In genomic region chr1:200488375-200489165, GRCh38 we compare ENCODE assay signal across 8 cellular contexts.
DNase-seq lines count a peak whose midpoint lies in the region; FAIRE-seq and TF ChIP-seq lines count a peak whose summit lies in the region.

No MANE protein-coding gene starts in this region.

- H3K36me3 Mint-ChIP-seq in activated T-helper 1 cell treated with anti-CD3 and anti-CD28 coated beads, Interleukin-12 subunit alpha, Interleukin-12 subunit beta, Interleukin-2, Interleukin-4 antibody, amounts not matched to agents 30 ng/mL and 10 ng/mL and 1 ng/mL, durations not matched to agents 14 hours and 24 hours and 36 hours (ENCODE audit: low read depth), result no peaks in the 10 kb centered on the region

- H3K36me3 ChIP-seq in neuronal stem cell (replicated peaks in 1 of 2; ENCODE audit: control insufficient read depth in 2 of 2, insufficient read depth in 2 of 2, low read length in 2 of 2), result no peaks in the 10 kb centered on the region

- H3K9ac ChIP-seq in neuronal stem cell (ENCODE audit: low read depth, low read length, poor library complexity), result no peak overlapping the region

- no peak overlapping the region for H2AK5ac ChIP-seq in neuronal stem cell (ENCODE audit: low read depth, low read length)

- H2BK12ac ChIP-seq in neuronal stem cell (ENCODE audit: low read length), result no peak overlapping the region

- H3K27ac ChIP-seq in HL-60 (replicated peaks), result no peak overlapping the region
- no peak overlapping the region for H3K27ac ChIP-seq in neuronal stem cell (replicated peaks; ENCODE audit: low read length)

- H3K18ac ChIP-seq in neuronal stem cell (ENCODE audit: low read length), result no peak overlapping the region

- no peak overlapping the region for H4K8ac ChIP-seq in neuronal stem cell (ENCODE audit: low read depth, low read length)

- no peak overlapping the region for H3K4me3 Mint-ChIP-seq in activated T-helper 1 cell treated with anti-CD3 and anti-CD28 coated beads, Interleukin-12 subunit alpha, Interleukin-12 subunit beta, Interleukin-2, Interleukin-4 antibody, amounts not matched to agents 30 ng/mL and 10 ng/mL and 1 ng/mL, durations not matched to agents 14 hours and 24 hours and 36 hours

- peak; percentile 78 for FAIRE-seq in GM18507 (lab: Jason Lieb, UNC)

- no peak overlapping the region for H3K23ac ChIP-seq in neuronal stem cell (ENCODE audit: low read depth, low read length, poor library complexity)

- H4K91ac ChIP-seq in neuronal stem cell (ENCODE audit: low read depth, low read length, poor library complexity), result no peak overlapping the region

- no peaks in the 10 kb centered on the region for H3K79me1 ChIP-seq in neuronal stem cell (ENCODE audit: low read depth, low read length)

- no peak overlapping the region for H2BK15ac ChIP-seq in neuronal stem cell (ENCODE audit: low read length)

- intact Hi-C loops in activated T-helper 1 cell treated with anti-CD3 and anti-CD28 coated beads, Interleukin-12 subunit alpha, Interleukin-12 subunit beta, Interleukin-2, Interleukin-4 antibody, amounts not matched to agents 30 ng/mL and 10 ng/mL and 1 ng/mL, durations not matched to agents 14 hours and 24 hours and 36 hours (cut with micrococcal nuclease), result loop anchor here (1.0 to 5.0 kb wide), 13 partner anchors 16 to 804 kb away; partner anchors contain the start of gene ZNF281

- H3K9me3 ChIP-seq in neuronal stem cell (replicated peaks in 1 of 2; ENCODE audit: control insufficient read depth in 2 of 2, insufficient read depth in 1 of 2, low read depth in 1 of 2, low read length in 2 of 2), result no peaks in the 10 kb centered on the region

- H2BK120ac ChIP-seq in neuronal stem cell (ENCODE audit: low read depth, low read length), result no peak overlapping the region

- H3K4me3 ChIP-seq in HL-60 (replicated peaks; ENCODE audit: insufficient read depth, low read length) (no peak overlapping the region), foreskin fibroblast (ENCODE audit: low read depth in 1 of 2, low read length in 2 of 2) (no peak overlapping the region), neuronal stem cell (ENCODE audit: low read length in 2 of 2) (no peak overlapping the region)

- DNase-seq in Ammon's horn (ENCODE audit: low spot score) (peak; percentile 82), GM18507 (ENCODE audit: extremely low spot score, insufficient read length, low read depth) (no peak), HL-60 (ENCODE audit: low read depth in 1 of 2, low spot score in 1 of 2) (peak; percentile 10 to 61), NCI-H82 (lab: John Stamatoyannopoulos, UW) (peak; percentile 85), foreskin fibroblast (peak; percentile 70 to 87), neuronal stem cell (ENCODE audit: low spot score) (peak; percentile 53), 8988T (no peak)
- DNase-seq in activated T-helper 1 cell treated with anti-CD3 and anti-CD28 coated beads, Interleukin-12 subunit alpha, Interleukin-12 subunit beta, Interleukin-2, Interleukin-4 antibody, amounts not matched to agents 30 ng/mL and 10 ng/mL and 1 ng/mL, durations not matched to agents 14 hours and 24 hours and 36 hours (ENCODE audit: low spot score), result peak; percentile 46

- H3K4me2 ChIP-seq in neuronal stem cell (ENCODE audit: insufficient read depth, low read length, poor library complexity, severe bottlenecking), result no peak overlapping the region

- peaks cover 21% of the 10 kb centered on the region for H3K27me3 Mint-ChIP-seq in activated T-helper 1 cell treated with anti-CD3 and anti-CD28 coated beads, Interleukin-12 subunit alpha, Interleukin-12 subunit beta, Interleukin-2, Interleukin-4 antibody, amounts not matched to agents 30 ng/mL and 10 ng/mL and 1 ng/mL, durations not matched to agents 14 hours and 24 hours and 36 hours (ENCODE audit: insufficient read depth)

- H2AFZ ChIP-seq in neuronal stem cell (ENCODE audit: low read length), result peak overlapping the region; percentile 92

- peaks cover 0 to 3% of the 10 kb centered on the region in 2 donors for H3K4me1 ChIP-seq in neuronal stem cell (ENCODE audit: control insufficient read depth in 2 of 2, insufficient read depth in 1 of 2, low read depth in 1 of 2, low read length in 2 of 2)

- no peak overlapping the region for H2BK5ac ChIP-seq in neuronal stem cell (ENCODE audit: low read length)

- no peak overlapping the region for H3K4ac ChIP-seq in neuronal stem cell (ENCODE audit: low read length)

- 95 to 100% methylated on average over 2 of the region's 15 CpGs for WGBS in neuronal stem cell (ENCODE audit: extremely low coverage in 2 of 2, insufficient read length in 2 of 2, insufficient replicate concordance in 1 of 2), 2 donors

- no peak overlapping the region for H3K27ac Mint-ChIP-seq in activated T-helper 1 cell treated with anti-CD3 and anti-CD28 coated beads, Interleukin-12 subunit alpha, Interleukin-12 subunit beta, Interleukin-2, Interleukin-4 antibody, amounts not matched to agents 30 ng/mL and 10 ng/mL and 1 ng/mL, durations not matched to agents 14 hours and 24 hours and 36 hours

- no peak overlapping the region for H3K14ac ChIP-seq in neuronal stem cell (ENCODE audit: low read length)

- no peaks in the 10 kb centered on the region for H3K27me3 ChIP-seq in HL-60 (ENCODE audit: insufficient read depth, poor library complexity, severe bottlenecking)
- H3K27me3 ChIP-seq in neuronal stem cell (ENCODE audit: control insufficient read depth in 3 of 3, insufficient read depth in 3 of 3, low read depth in 1 of 3, low read length in 3 of 3), result peaks cover 0 to 8% (median 0%) of the 10 kb centered on the region in 3 experiments

- H3K9me3 Mint-ChIP-seq in activated T-helper 1 cell treated with anti-CD3 and anti-CD28 coated beads, Interleukin-12 subunit alpha, Interleukin-12 subunit beta, Interleukin-2, Interleukin-4 antibody, amounts not matched to agents 30 ng/mL and 10 ng/mL and 1 ng/mL, durations not matched to agents 14 hours and 24 hours and 36 hours, result no peaks in the 10 kb centered on the region

- TF ChIP-seq CTCF in HL-60 (IDR thresholded peaks at IDR 0.05; ENCODE audit: insufficient read depth, low read length) (peak; percentile 75), foreskin fibroblast (IDR thresholded peaks at IDR 0.05; ENCODE audit: low read depth, low read length) (peak; percentile 76)

- H3K4me1 Mint-ChIP-seq in activated T-helper 1 cell treated with anti-CD3 and anti-CD28 coated beads, Interleukin-12 subunit alpha, Interleukin-12 subunit beta, Interleukin-2, Interleukin-4 antibody, amounts not matched to agents 30 ng/mL and 10 ng/mL and 1 ng/mL, durations not matched to agents 14 hours and 24 hours and 36 hours (ENCODE audit: low read depth), result peaks cover 24% of the 10 kb centered on the region

Comparison
In these comparisons a context has a peak if more than half of its experiments do, and no peak if none do; other contexts are left out.
1. DNase-seq: peak in Ammon's horn (single experiment), HL-60 (2 of 2), NCI-H82 (single experiment), activated T-helper 1 cell treated with anti-CD3 and anti-CD28 coated beads, Interleukin-12 subunit alpha, Interleukin-12 subunit beta, Interleukin-2, Interleukin-4 antibody, amounts not matched to agents 30 ng/mL and 10 ng/mL and 1 ng/mL, durations not matched to agents 14 hours and 24 hours and 36 hours (single experiment), foreskin fibroblast (2 of 2) and neuronal stem cell (single experiment); none in GM18507 (single experiment) and 8988T (single experiment).